1 cellular context compared by ENCODE assay signal in genomic region chr22:20107951-20108756, GRCh38.
TF ChIP-seq lines count a peak whose summit lies in the region.

No MANE protein-coding gene starts in this region.

TF ChIP-seq in K562, 482 proteins besides CTCF, POLR2A, EP300 and RAD21 (continued from another document and continues in another):
- TF ChIP-seq STAT6 (CRISPR knock-in tag; IDR thresholded peaks at IDR 0.05) (no peak), WHSC1 (IDR thresholded peaks at IDR 0.05; ENCODE audit: low read length) (peak; percentile 34), ZBTB9 (CRISPR knock-in tag; IDR thresholded peaks at IDR 0.05) (peak; percentile 66; the same call in 1 of the 2 replicates), SMARCB1 (IDR thresholded peaks at IDR 0.05; ENCODE audit: insufficient read length, low read depth) (no peak), MLX (CRISPR knock-in tag; conservative IDR thresholded peaks at IDR 0.05) (peak in 1 of 2 experiments; percentile 79; a peak in 2 of 4 replicates), CHD2 (IDR thresholded peaks at IDR 0.05; ENCODE audit: low read depth, low read length) (peak; percentile 11; the same call in 1 of the 2 replicates), MAZ (CRISPR knock-in tag; conservative IDR thresholded peaks at IDR 0.05 in 1 of 2, IDR thresholded peaks at IDR 0.05 in 1 of 2) (0 out of 4 replicates have a peak, but pooled peaks of 1 of the 2 experiments have one; percentile 31), ZNF551 (CRISPR knock-in tag; IDR thresholded peaks at IDR 0.05) (no peak), MYC (IDR thresholded peaks at IDR 0.05; ENCODE audit: low read depth, low read length) (no peak), MYC (CRISPR knock-in tag; IDR thresholded peaks at IDR 0.05; ENCODE audit: borderline replicate concordance, low read depth) (0 out of 2 replicates have a peak, but pooled peaks have one; percentile 17), SIRT6 (IDR thresholded peaks at IDR 0.05; ENCODE audit: low read depth, low read length) (peak; percentile 61), ZNF695 (CRISPR knock-in tag; IDR thresholded peaks at IDR 0.05) (0 out of 2 replicates have a peak, but pooled peaks have one; percentile 27), PBX2 (CRISPR knock-in tag; IDR thresholded peaks at IDR 0.05; ENCODE audit: low read depth) (no peak), PBX2 (tag; conservative IDR thresholded peaks at IDR 0.05; ENCODE audit: low read depth) (no peak), ZBTB7A (IDR thresholded peaks at IDR 0.05; ENCODE audit: borderline replicate concordance, control insufficient read depth, low read depth, low read length) (no peak), NFIC (IDR thresholded peaks at IDR 0.05) (no peak), RCOR1 (IDR thresholded peaks at IDR 0.05; ENCODE audit: borderline replicate concordance in 1 of 2, low read depth in 2 of 2, low read length in 2 of 2) (no peak), ZBTB26 (CRISPR knock-in tag; IDR thresholded peaks at IDR 0.05) (0 out of 2 replicates have a peak, but pooled peaks have one; percentile 26), U2AF1 (optimal IDR thresholded peaks at IDR 0.05; ENCODE audit: low read depth, low read length) (no peak), ZBTB40 (IDR thresholded peaks at IDR 0.05) (no peak), ZBTB40 (CRISPR knock-in tag; IDR thresholded peaks at IDR 0.05) (no peak), SETDB1 (IDR thresholded peaks at IDR 0.05; ENCODE audit: low read length) (no peak), HDAC6 (IDR thresholded peaks at IDR 0.05; ENCODE audit: low read depth, low read length) (0 out of 2 replicates have a peak, but pooled peaks have one; percentile 52), OTX1 (CRISPR knock-in tag; IDR thresholded peaks at IDR 0.05) (peak; percentile 77; the same call in 1 of the 2 replicates), RHOXF2B (CRISPR knock-in tag; conservative IDR thresholded peaks at IDR 0.05) (no peak), RBBP5 (IDR thresholded peaks at IDR 0.05; ENCODE audit: borderline replicate concordance, insufficient read depth, low read length, poor library complexity, severe bottlenecking) (no peak), SFPQ (IDR thresholded peaks at IDR 0.05; ENCODE audit: low read depth, low read length) (no peak), MLLT1 (IDR thresholded peaks at IDR 0.05) (no peak), TRIM25 (IDR thresholded peaks at IDR 0.05; ENCODE audit: borderline replicate concordance) (no peak), SAP30 (IDR thresholded peaks at IDR 0.05; ENCODE audit: borderline replicate concordance, insufficient read depth, low read depth, low read length, poor library complexity, severe bottlenecking) (peak; percentile 20), KLF1 (tag; IDR thresholded peaks at IDR 0.05) (peak; percentile 39; the same call in 1 of the 2 replicates)
